26 cellular contexts compared by ENCODE assay signal in genomic region chr4:44038811-44039210, GRCh38.
"Had no signal": no experiment of that assay in that cellular context is flagged by ENCODE, and none has a peak within 500 bp of the region (broad histone marks: within the 10 kb centered on the region; RNA-seq: fewer than 3 reads in every experiment).

No MANE protein-coding gene starts in this region.

- H3K79me2 ChIP-seq: hepatocyte had no signal

- H3K4me3 ChIP-seq: colonic mucosa, coronary artery, dorsolateral prefrontal cortex, esophagus muscularis mucosa, esophagus squamous epithelium, gastrocnemius medialis, gastroesophageal sphincter, heart left ventricle, heart right ventricle, hepatocyte had no signal

- H2AFZ ChIP-seq: hepatocyte had no signal

- H3K27ac Mint-ChIP-seq: dendritic cell treated with granulocyte-macrophage colony-stimulating factor and Interleukin-4, amounts not matched to agents 40 ng/mL and 50 ng/mL, for 4 days; effector memory CD8-positive, alpha-beta T cell; endodermal cell had no signal

- DNase-seq: colonic mucosa; dermis blood vessel endothelial cell; dorsolateral prefrontal cortex; effector CD4-positive, alpha-beta T cell; effector CD8-positive, alpha-beta T cell; effector memory CD4-positive, alpha-beta T cell; effector memory CD8-positive, alpha-beta T cell; endodermal cell; erythroblast; esophagus squamous epithelium; foreskin fibroblast; foreskin keratinocyte; foreskin melanocyte; gastrocnemius medialis; glutamatergic neuron; head of caudate nucleus; heart left ventricle; heart right ventricle; hippocampal formation had no signal

- H3K9me3 Mint-ChIP-seq: endodermal cell had no signal

- H3K9me3 ChIP-seq: colonic mucosa, esophagus muscularis mucosa, esophagus squamous epithelium, gastrocnemius medialis, gastroesophageal sphincter, heart left ventricle, heart right ventricle had no signal

- H3K4me1 Mint-ChIP-seq: endodermal cell had no signal

- H3K4me1 ChIP-seq: colonic mucosa, esophagus muscularis mucosa, esophagus squamous epithelium, foreskin keratinocyte, gastrocnemius medialis, gastroesophageal sphincter, heart left ventricle, heart right ventricle had no signal

- ATAC-seq: effector memory CD8-positive, alpha-beta T cell; esophagus mucosa; foreskin keratinocyte; gastrocnemius medialis; gastroesophageal sphincter; heart left ventricle; heart right ventricle had no signal

- H3K27me3 ChIP-seq: colonic mucosa, dorsolateral prefrontal cortex, esophagus muscularis mucosa, esophagus squamous epithelium, foreskin keratinocyte, gastrocnemius medialis, gastroesophageal sphincter, heart left ventricle, heart right ventricle, hepatocyte had no signal

- H3K36me3 ChIP-seq: colonic mucosa, esophagus muscularis mucosa, esophagus squamous epithelium, gastrocnemius medialis, gastroesophageal sphincter, heart left ventricle, heart right ventricle had no signal

- H3K4me2 ChIP-seq: hepatocyte had no signal

- H3K27ac ChIP-seq: colonic mucosa, coronary artery, dorsolateral prefrontal cortex, epithelial cell of prostate, esophagus muscularis mucosa, esophagus squamous epithelium, foreskin keratinocyte, gastrocnemius medialis, gastroesophageal sphincter, heart left ventricle, heart right ventricle, hepatocyte had no signal

- H3K4me3 Mint-ChIP-seq: dendritic cell treated with granulocyte-macrophage colony-stimulating factor and Interleukin-4, amounts not matched to agents 40 ng/mL and 50 ng/mL, for 4 days; effector memory CD8-positive, alpha-beta T cell; endodermal cell had no signal

- H3K27me3 Mint-ChIP-seq: dendritic cell treated with granulocyte-macrophage colony-stimulating factor and Interleukin-4, amounts not matched to agents 40 ng/mL and 50 ng/mL, for 4 days; effector memory CD8-positive, alpha-beta T cell had no signal
